8 cellular contexts compared by ENCODE assay signal in the genomic region with DNA sequence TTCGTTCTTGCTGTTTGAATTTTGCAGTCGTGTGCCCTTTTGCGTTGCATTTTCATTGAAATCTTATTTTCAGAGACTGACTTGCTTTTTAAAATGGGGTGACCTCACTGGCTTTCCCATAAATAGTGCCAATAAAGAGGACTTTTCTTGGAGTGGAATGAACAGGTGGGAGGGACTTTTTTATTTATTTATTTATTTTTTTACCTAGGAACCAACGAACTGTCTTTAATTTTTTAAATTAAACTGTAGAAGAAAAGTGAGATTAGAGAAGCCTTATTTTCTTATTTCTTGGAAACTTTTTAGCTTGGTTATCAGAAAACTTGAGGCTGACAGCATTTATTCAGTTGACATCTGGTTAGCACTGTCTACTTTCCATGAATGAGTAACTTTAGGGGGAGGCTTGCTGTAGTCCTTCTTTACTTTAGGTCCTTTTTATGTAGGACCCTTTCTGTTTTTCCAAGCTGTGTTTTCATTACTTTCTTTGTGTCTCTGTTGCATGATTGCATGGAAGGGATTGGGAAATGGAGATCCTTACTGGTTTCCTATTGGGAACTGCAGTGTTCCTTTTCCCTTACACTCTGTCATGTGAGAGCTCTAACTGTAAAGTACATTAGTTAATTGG. TPM values are rescaled to one million over a fixed set of nuclear protein-coding genes. Genes with fewer than 3 reads are reported as not detected.
DNase-seq lines count a peak whose midpoint lies in the region; ATAC-seq, FAIRE-seq and TF ChIP-seq lines count a peak whose summit lies in the region.

No MANE protein-coding gene starts in this region.

- H4K20me1 ChIP-seq in H9 (ENCODE audit: control insufficient read depth, insufficient read depth, insufficient read length), result no peaks in the 10 kb centered on the region

- H3K9me3 ChIP-seq in H9 (ENCODE audit: control insufficient read depth, low read depth, low read length) (no peaks in the 10 kb centered on the region), iPS DF 6.9 (ENCODE audit: control insufficient read depth, insufficient read depth, low read length) (no peaks in the 10 kb centered on the region)

- H3K9me3 Mint-ChIP-seq in H9, result no peaks in the 10 kb centered on the region; a peak in 2 of 5 replicates
- no peaks in the 10 kb centered on the region for H3K9me3 Mint-ChIP-seq in stimulated activated memory B cell treated with anti-CD40 and anti-IgM and Interleukin-4, amounts not matched to agents 10 μg/mL and 1 μg/mL and 100 μg/mL, for 72 hours

- ATAC-seq in stimulated activated memory B cell treated with anti-CD40 and anti-IgM and Interleukin-4, amounts not matched to agents 10 μg/mL and 1 μg/mL and 100 μg/mL, for 72 hours, result no peak

- no peak overlapping the region for H3T11ph ChIP-seq in H9 (ENCODE audit: low read length)

- H3K4ac ChIP-seq in H9 (ENCODE audit: low read depth, low read length), result no peak overlapping the region

- H3K9ac ChIP-seq in H9 (ENCODE audit: extremely low read depth, insufficient read length, low read length), result peak overlapping the region; percentile 77

- no peaks in the 10 kb centered on the region for H3K36me3 ChIP-seq in iPS DF 6.9 (ENCODE audit: control insufficient read depth, insufficient read depth, low read length)

- H2BK12ac ChIP-seq in H9 (ENCODE audit: insufficient read length, low read depth, low read length), result no peak overlapping the region

- peaks cover 5% of the 10 kb centered on the region for H3K23me2 ChIP-seq in H9 (ENCODE audit: insufficient read length, low read depth, low read length, poor library complexity, severe bottlenecking)

- H3K4me1 Mint-ChIP-seq in H9, result peaks cover 31 to 36% of the 10 kb centered on the region in 2 experiments
- peaks cover 28% of the 10 kb centered on the region for H3K4me1 Mint-ChIP-seq in stimulated activated memory B cell treated with anti-CD40 and anti-IgM and Interleukin-4, amounts not matched to agents 10 μg/mL and 1 μg/mL and 100 μg/mL, for 72 hours

- H3K79me2 ChIP-seq in H9 (ENCODE audit: insufficient read depth, low read length), result peaks cover 8% of the 10 kb centered on the region; the same call in 1 of the 2 replicates

- no peak overlapping the region for H3K23ac ChIP-seq in H9 (ENCODE audit: insufficient read length, low read depth, low read length)

- H3K4me3 ChIP-seq in WI38 (ENCODE audit: low read depth, low read length), result peak overlapping the region; percentile 63
- H3K4me3 ChIP-seq in iPS DF 6.9 (ENCODE audit: low read length), result peak overlapping the region; percentile 86; the same call in 1 of the 2 replicates

- H3K36me3 Mint-ChIP-seq in H9 (ENCODE audit: insufficient read depth in 1 of 3, low read depth in 3 of 3), result peaks cover 2 to 3% (median 3%) of the 10 kb centered on the region in 3 experiments; a peak in 5 of 7 replicates
- H3K36me3 Mint-ChIP-seq in stimulated activated memory B cell treated with anti-CD40 and anti-IgM and Interleukin-4, amounts not matched to agents 10 μg/mL and 1 μg/mL and 100 μg/mL, for 72 hours, result no peaks in the 10 kb centered on the region

- H3K27ac Mint-ChIP-seq in H9, result no peak overlapping the region; a peak in 1 of 7 replicates
- peak overlapping the region; percentile 71 for H3K27ac Mint-ChIP-seq in stimulated activated memory B cell treated with anti-CD40 and anti-IgM and Interleukin-4, amounts not matched to agents 10 μg/mL and 1 μg/mL and 100 μg/mL, for 72 hours

- H3K27ac ChIP-seq in H9 (ENCODE audit: insufficient read length, low read depth, low read length), result no peak overlapping the region
- no peak overlapping the region for H3K27ac ChIP-seq in iPS DF 6.9 (ENCODE audit: low read length)

- FAIRE-seq in H54 (lab: Jason Lieb, UNC), result no peak

- H3K27me3 Mint-ChIP-seq in H9 (ENCODE audit: low read depth), result peaks cover 16% of the 10 kb centered on the region
- no peaks in the 10 kb centered on the region for H3K27me3 Mint-ChIP-seq in stimulated activated memory B cell treated with anti-CD40 and anti-IgM and Interleukin-4, amounts not matched to agents 10 μg/mL and 1 μg/mL and 100 μg/mL, for 72 hours

- H2BK5ac ChIP-seq in H9 (ENCODE audit: insufficient read length, low read length), result no peak overlapping the region

- TF ChIP-seq CTCF in H9 (conservative IDR thresholded peaks at IDR 0.05), result no peak
- TF ChIP-seq CTCF in WI38 (IDR thresholded peaks at IDR 0.05; ENCODE audit: low read depth, low read length), result no peak

- no peak overlapping the region; the same call in 1 of the 2 replicates for H3K14ac ChIP-seq in H9 (ENCODE audit: insufficient read depth, low read length)

- peak overlapping the region; percentile 99 for H3K4me2 ChIP-seq in H9 (ENCODE audit: insufficient read depth, insufficient read length, low read length)

- H3K27me3 ChIP-seq in H9 (ENCODE audit: insufficient read depth, low read length) (no peaks in the 10 kb centered on the region), iPS DF 6.9 (ENCODE audit: control insufficient read depth, insufficient read depth, low read length) (no peaks in the 10 kb centered on the region)

- no peak overlapping the region for H2BK15ac ChIP-seq in H9 (ENCODE audit: low read depth, low read length)

- H3K79me1 ChIP-seq in H9 (ENCODE audit: insufficient read depth, low read depth, low read length, poor library complexity, severe bottlenecking), result no peaks in the 10 kb centered on the region

- H3K4me1 ChIP-seq in H9 (ENCODE audit: insufficient read depth, low read length) (peaks cover 2% of the 10 kb centered on the region; the same call in 1 of the 2 replicates), iPS DF 6.9 (ENCODE audit: control insufficient read depth, insufficient read depth, low read length) (peaks cover 1% of the 10 kb centered on the region; the same call in 1 of the 2 replicates)

- no peak overlapping the region for H2AK5ac ChIP-seq in H9 (ENCODE audit: insufficient read length, low read length)

- H4K5ac ChIP-seq in H9 (ENCODE audit: insufficient read length, low read depth, low read length), result no peak overlapping the region

- no peak for TF ChIP-seq POLR2A in H54 (IDR thresholded peaks at IDR 0.05; ENCODE audit: low read depth, low read length)

- no peak overlapping the region for H2AFZ ChIP-seq in H9 (ENCODE audit: low read length)

- no peak overlapping the region for H2BK20ac ChIP-seq in H9 (ENCODE audit: low read depth, low read length, poor library complexity, severe bottlenecking)

- WGBS in H9 (ENCODE audit: extremely low coverage, insufficient read length, low lambda C conversion rate), result no CpG with 5 or more reads among the region's 4 CpGs
- no CpG with 5 or more reads among the region's 4 CpGs for WGBS in iPS DF 6.9 (ENCODE audit: insufficient coverage, insufficient read length)

- H4K91ac ChIP-seq in H9 (ENCODE audit: insufficient read length, low read depth, low read length), result no peak overlapping the region

- H3K18ac ChIP-seq in H9 (ENCODE audit: insufficient read length, low read depth, low read length), result no peak overlapping the region

- H3K56ac ChIP-seq in H9 (ENCODE audit: insufficient read length, low read depth, low read length), result no peak overlapping the region

- no peak overlapping the region for H4K8ac ChIP-seq in H9 (replicated peaks; ENCODE audit: insufficient read length, low read depth, low read length)

- no peak overlapping the region for H2BK120ac ChIP-seq in H9 (ENCODE audit: low read depth, low read length, poor library complexity, severe bottlenecking)

- peak overlapping the region; percentile 86 to 100 for H3K4me3 Mint-ChIP-seq in H9
- H3K4me3 Mint-ChIP-seq in stimulated activated memory B cell treated with anti-CD40 and anti-IgM and Interleukin-4, amounts not matched to agents 10 μg/mL and 1 μg/mL and 100 μg/mL, for 72 hours, result peak overlapping the region; percentile 90

- DNase-seq in H9, result no peak
- DNase-seq in iPS DF 6.9 (ENCODE audit: low read depth, low spot score), result no peak
- DNase-seq in NCI-H1436 treated with DMSO at 0.1 percent for 48 hours (lab: John Stamatoyannopoulos, UW), result no peak
- no peak for DNase-seq in H54 (ENCODE audit: insufficient read length, low spot score)
- no peak for DNase-seq in islet precursor cell
- no peak for DNase-seq in Ammon's horn (ENCODE audit: low spot score)

RNA-seq across cellular contexts. Expression of a gene that starts 1.7 kb away (rescaled TPM):
- 23.2 and 23.4 TPM in 2 replicates for total RNA-seq in H9 (2021)
